17 cellular contexts compared by ENCODE assay signal in genomic region chr1:202140833-202141232, GRCh38. TPM values are rescaled to one million over a fixed set of nuclear protein-coding genes. Genes with fewer than 3 reads are reported as not detected.
DNase-seq lines count a peak whose midpoint lies in the region; ATAC-seq, FAIRE-seq and TF ChIP-seq lines count a peak whose summit lies in the region.
"Had no signal": no experiment of that assay in that cellular context is flagged by ENCODE, and none has a peak within 500 bp of the region (broad histone marks: within the 10 kb centered on the region; RNA-seq: fewer than 3 reads in every experiment).

No MANE protein-coding gene starts in this region.

- no peak overlapping the region for H3K9ac ChIP-seq in Karpas-422 (ENCODE audit: low read length)

- H4K20me1 ChIP-seq in Karpas-422 (ENCODE audit: insufficient read depth, low read depth, low read length), result peaks cover 18% of the 10 kb centered on the region; the same call in 1 of the 2 replicates

- no peak overlapping the region for H3K4me3 ChIP-seq in breast epithelium
- no peak overlapping the region for H3K4me3 ChIP-seq in Karpas-422 (ENCODE audit: low read length)
- H3K4me3 ChIP-seq: A549 had no signal

- no peak overlapping the region for H3K4me2 ChIP-seq in Karpas-422 (ENCODE audit: low read depth, low read length, poor library complexity, severe bottlenecking)
- H3K4me2 ChIP-seq: A549 had no signal

- no peak for FAIRE-seq in urothelium cell line (lab: Jason Lieb, UNC)
- FAIRE-seq: A549, H54 had no signal

- H3K9me3 ChIP-seq in breast epithelium (no peaks in the 10 kb centered on the region), Karpas-422 (ENCODE audit: low read length) (no peaks in the 10 kb centered on the region)
- H3K9me3 ChIP-seq: A549 had no signal

- no peaks in the 10 kb centered on the region for H3K9me2 ChIP-seq in Karpas-422 (replicated peaks; ENCODE audit: insufficient read depth, low read length)

- peaks cover 24% of the 10 kb centered on the region for H3K36me3 Mint-ChIP-seq in MCF 10A (ENCODE audit: insufficient read depth, unreplicated experiment)
- peaks cover 6% of the 10 kb centered on the region for H3K36me3 Mint-ChIP-seq in T-cell
- H3K36me3 Mint-ChIP-seq in naive thymus-derived CD8-positive, alpha-beta T cell, result peaks cover 0 to 30% (median 0%) of the 10 kb centered on the region in 3 donors

- H3K27me3 Mint-ChIP-seq in MCF 10A (ENCODE audit: insufficient read depth, unreplicated experiment), result no peaks in the 10 kb centered on the region
- no peaks in the 10 kb centered on the region for H3K27me3 Mint-ChIP-seq in T-cell
- no peaks in the 10 kb centered on the region for H3K27me3 Mint-ChIP-seq in naive thymus-derived CD8-positive, alpha-beta T cell

- no peak for ATAC-seq in T-cell (replicated peaks in 1 of 4)
- ATAC-seq in naive thymus-derived CD8-positive, alpha-beta T cell, result no peak
- no peak for ATAC-seq in HG03280 (IDR thresholded peaks at IDR 0.05; ENCODE audit: unreplicated experiment)
- no peak for ATAC-seq in omental fat pad (ENCODE audit: low FRiP score)
- ATAC-seq: A549 had no signal

- intact Hi-C loops in breast epithelium (cut with DNase I; ENCODE audit: low total_unique reads), result no loop called here
- intact Hi-C loops in MCF 10A (cut with micrococcal nuclease), result no loop called here

- H3K9me3 Mint-ChIP-seq in MCF 10A (ENCODE audit: unreplicated experiment) (no peaks in the 10 kb centered on the region), T-cell (no peaks in the 10 kb centered on the region)
- H3K9me3 Mint-ChIP-seq in naive thymus-derived CD8-positive, alpha-beta T cell, result no peaks in the 10 kb centered on the region

- POLR2A ChIA-PET in MCF 10A (lab: Yijun Ruan, JAX) (no interaction called here), T-cell (lab: Charles Lee) (no interaction called here)
- POLR2A ChIA-PET in naive thymus-derived CD8-positive, alpha-beta T cell (lab: Charles Lee), result no interaction called here

- H3K36me3 ChIP-seq in breast epithelium, result no peaks in the 10 kb centered on the region
- no peaks in the 10 kb centered on the region for H3K36me3 ChIP-seq in Karpas-422 (ENCODE audit: insufficient read depth, low read length)

- BruUV-seq in MCF 10A (replicated peaks; lab: Mats Ljungman, UMichigan), result no TSS peak

- CTCF ChIA-PET in MCF 10A (lab: Yijun Ruan, JAX) (interaction anchor here (0.6 to 1.7 kb wide), 2 partner anchors 133 to 141 kb away, joined by 4 to 5 read pairs; no protein-coding TSS in a partner anchor), T-cell (lab: Charles Lee) (interaction anchor here (0.7 to 1.2 kb wide), 2 partner anchors 14 to 168 kb away, joined by 3 read pairs; no protein-coding TSS in a partner anchor)

- TF ChIP-seq CTCF in breast epithelium (IDR thresholded peaks at IDR 0.05) (no peak), MCF 10A (IDR thresholded peaks at IDR 0.05; ENCODE audit: unreplicated experiment) (no peak), omental fat pad (IDR thresholded peaks at IDR 0.05) (no peak)

- H2AFZ ChIP-seq in Karpas-422 (ENCODE audit: low read length), result no peak overlapping the region

- H3K79me2 ChIP-seq in Karpas-422 (ENCODE audit: low read length), result peaks cover 53% of the 10 kb centered on the region

- H3K4me1 ChIP-seq in breast epithelium (peaks cover 1 to 6% of the 10 kb centered on the region in 2 donors), Karpas-422 (ENCODE audit: low read length) (peaks cover 20% of the 10 kb centered on the region)

- H3K27me3 ChIP-seq in breast epithelium (no peaks in the 10 kb centered on the region), Karpas-422 (ENCODE audit: low read length) (no peaks in the 10 kb centered on the region)

- no peak for TF ChIP-seq POLR2A in breast epithelium (IDR thresholded peaks at IDR 0.05)

- DNase-seq in breast epithelium (ENCODE audit: low spot score in 2 of 2) (no peak), MCF 10A (ENCODE audit: unreplicated experiment) (no peak), T-cell (no peak), Karpas-422 (no peak), urothelium cell line (ENCODE audit: low spot score) (no peak), omental fat pad (ENCODE audit: low spot score) (no peak)
- no peak for DNase-seq in naive thymus-derived CD8-positive, alpha-beta T cell
- DNase-seq: Kasumi-1, MV-4-11, NCI-H1417 treated with DMSO at 0.1 percent for 48 hours, NCI-H2029, NCI-H510A treated with DMSO at 0.1 percent for 48 hours, RPMI8226 had no signal

- H3K27ac ChIP-seq in breast epithelium (peak overlapping the region; percentile 0 to 33), Karpas-422 (ENCODE audit: low read length) (no peak overlapping the region)
- H3K27ac ChIP-seq: A549, C4-2B had no signal

- no peak overlapping the region for H3K4me3 Mint-ChIP-seq in MCF 10A (ENCODE audit: unreplicated experiment)
- H3K4me3 Mint-ChIP-seq in T-cell, result no peak overlapping the region
- peak overlapping the region in 1 of 10 donors; percentile 29 for H3K4me3 Mint-ChIP-seq in naive thymus-derived CD8-positive, alpha-beta T cell

- H3K4me1 Mint-ChIP-seq in MCF 10A (ENCODE audit: insufficient read depth, unreplicated experiment) (peaks cover 12% of the 10 kb centered on the region), T-cell (peaks cover 21 to 46% (median 40%) of the 10 kb centered on the region in 3 donors)
- H3K4me1 Mint-ChIP-seq in naive thymus-derived CD8-positive, alpha-beta T cell, result peaks cover 11 to 52% (median 37%) of the 10 kb centered on the region in 4 donors

- H3K27ac Mint-ChIP-seq in MCF 10A (ENCODE audit: low read depth, unreplicated experiment) (no peak overlapping the region), T-cell (peak overlapping the region; percentile 39 to 71)
- peak overlapping the region in 8 of 10 donors; percentile 24 to 67 (median 52) for H3K27ac Mint-ChIP-seq in naive thymus-derived CD8-positive, alpha-beta T cell

RNA-seq across cellular contexts. Expression of gene ARL8A, which starts 3.7 kb away (rescaled TPM):
- total RNA-seq in breast epithelium (10 to 100 TPM; 29.9 to 41.1 (median 34.7) TPM), MCF 10A (2022) (94.8 and 126 TPM in 2 replicates), T-cell (10 to 100 TPM; 37.8 to 70.2 (median 50.9) TPM), omental fat pad (10 to 100 TPM; 31.1 to 61.8 (median 43.0) TPM)
- 10 to 100 TPM; 43.3 to 50.0 TPM for total RNA-seq in naive thymus-derived CD8-positive, alpha-beta T cell
- 1 to 10 TPM; 4.9 to 6.4 (median 5.6) TPM for polyA plus RNA-seq in naive thymus-derived CD8-positive, alpha-beta T cell
- 26.7 and 44.9 TPM in 2 replicates for total RNA-seq in Karpas-422 (2014; rRNA removed; shearing (Covaris generic); ENCODE audit: low replicate concordance)

RNA-seq across cellular contexts. Expression of gene GPR37L1, which starts 18.1 kb away (rescaled TPM):
- total RNA-seq in breast epithelium (not detected), MCF 10A (2022) (not detected in 2 replicates), T-cell (not detected), omental fat pad (under 1 TPM in 1 of 4 donors, not detected in 3; 0.16 TPM)
- total RNA-seq in naive thymus-derived CD8-positive, alpha-beta T cell, result not detected
- polyA plus RNA-seq in naive thymus-derived CD8-positive, alpha-beta T cell, result under 1 TPM in 2 of 3 donors, not detected in 1; 0.02 to 0.19 TPM
- total RNA-seq in Karpas-422 (2014; rRNA removed; shearing (Covaris generic); ENCODE audit: low replicate concordance), result not detected in 2 replicates

RNA-seq across cellular contexts. Expression of gene PTPN7, which starts 19.6 kb away (rescaled TPM):
- 1 to 10 TPM; 1.4 to 4.2 (median 2.9) TPM for total RNA-seq in breast epithelium
- not detected in 2 replicates for total RNA-seq in MCF 10A (2022)
- 100 to 1,000 TPM in 1 of 5 donors, 10 to 100 TPM in 4; 67.1 to 124 (median 71.7) TPM for total RNA-seq in T-cell
- 10 to 100 TPM; 35.9 to 37.4 TPM for total RNA-seq in naive thymus-derived CD8-positive, alpha-beta T cell
- 10 to 100 TPM; 37.7 to 44.4 (median 39.1) TPM for polyA plus RNA-seq in naive thymus-derived CD8-positive, alpha-beta T cell
- 33.4 and 39.2 TPM in 2 replicates for total RNA-seq in Karpas-422 (2014; rRNA removed; shearing (Covaris generic); ENCODE audit: low replicate concordance)
- total RNA-seq in omental fat pad, result 10 to 100 TPM in 1 of 4 donors, 1 to 10 TPM in 3; 2.9 to 14.4 (median 4.6) TPM

RNA-seq across cellular contexts. Expression of gene LGR6, which starts 52.8 kb away (rescaled TPM):
- 10 to 100 TPM in 1 of 3 donors, 1 to 10 TPM in 1, not detected in 1; 2.6 to 11.3 TPM for total RNA-seq in breast epithelium
- 0.32 and 0.56 TPM in 2 replicates for total RNA-seq in MCF 10A (2022)
- 10 to 100 TPM in 1 of 5 donors, 1 to 10 TPM in 3, under 1 TPM in 1; 0.58 to 13.1 (median 1.8) TPM for total RNA-seq in T-cell
- total RNA-seq in naive thymus-derived CD8-positive, alpha-beta T cell, result under 1 TPM; 0.25 to 0.47 TPM
- polyA plus RNA-seq in naive thymus-derived CD8-positive, alpha-beta T cell, result 1 to 10 TPM in 1 of 3 donors, not detected in 2; 6.2 TPM
- not detected in 2 replicates for total RNA-seq in Karpas-422 (2014; rRNA removed; shearing (Covaris generic); ENCODE audit: low replicate concordance)
- total RNA-seq in omental fat pad, result under 1 TPM in 2 of 4 donors, not detected in 2; 0.28 to 0.32 TPM
